Comparison of ENCODE assay signal across 8 cellular contexts in the genomic region with DNA sequence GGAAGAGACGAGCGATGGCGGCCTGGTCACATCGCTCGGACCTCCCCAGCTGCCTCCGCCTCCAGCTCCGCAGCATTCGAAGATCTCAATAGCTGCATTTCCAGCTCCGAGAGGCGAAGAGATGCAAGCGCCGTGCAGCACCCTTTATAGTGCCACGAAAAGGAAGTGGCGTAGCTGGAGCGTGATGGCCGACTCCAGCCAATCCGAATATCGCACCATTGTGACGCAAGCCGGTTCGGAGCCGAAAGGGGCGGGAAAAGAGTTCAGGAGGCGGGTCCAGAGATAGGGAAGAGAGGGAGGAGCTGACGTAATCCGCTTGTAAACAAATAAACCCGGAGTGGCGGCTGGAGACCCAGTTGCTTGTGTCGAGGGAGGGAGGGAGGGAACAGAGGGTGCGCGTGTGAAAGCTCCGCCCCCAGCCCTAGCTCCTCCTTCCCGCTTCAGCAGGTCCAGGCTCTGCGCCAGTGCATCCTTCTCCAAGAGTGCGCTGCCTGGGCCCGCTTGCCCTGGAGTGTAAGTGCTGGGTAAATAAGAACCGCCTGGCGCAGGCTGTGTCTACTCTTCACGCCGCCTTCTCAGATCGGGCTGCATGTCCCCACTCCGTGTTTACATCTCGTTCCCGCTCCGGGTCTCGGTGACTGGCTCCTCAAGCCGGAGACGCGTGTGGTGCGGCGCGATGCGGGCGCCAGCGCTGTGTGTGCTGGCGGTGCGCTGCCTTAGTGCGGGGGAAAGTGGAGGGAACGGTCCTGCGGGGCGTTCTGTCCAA. TPM values are rescaled to one million over a fixed set of nuclear protein-coding genes. Genes with fewer than 3 reads are reported as not detected.
DNase-seq lines count a peak whose midpoint lies in the region; ATAC-seq and TF ChIP-seq lines count a peak whose summit lies in the region.

A gene with protein sequence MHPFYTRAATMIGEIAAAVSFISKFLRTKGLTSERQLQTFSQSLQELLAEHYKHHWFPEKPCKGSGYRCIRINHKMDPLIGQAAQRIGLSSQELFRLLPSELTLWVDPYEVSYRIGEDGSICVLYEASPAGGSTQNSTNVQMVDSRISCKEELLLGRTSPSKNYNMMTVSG (minus strand): TSS at position 116 of the 766 bp plus-strand sequence. CDS start 311 bp downstream, outside the sequence.

- H3K4me3 ChIP-seq in left ventricle myocardium inferior, result peak within 1 kb of the TSS; percentile 97

- H3K4me3 Mint-ChIP-seq in progenitor cell of endocrine pancreas (ENCODE audit: low read depth), result peak within 1 kb of the TSS; percentile 90

- H3K27ac Mint-ChIP-seq in progenitor cell of endocrine pancreas, result peak within 1 kb of the TSS; percentile 100

- peaks cover 42% of the 10 kb centered on the region for H3K36me3 Mint-ChIP-seq in progenitor cell of endocrine pancreas (ENCODE audit: insufficient read depth)

- no peaks in the 10 kb centered on the region for H3K27me3 Mint-ChIP-seq in progenitor cell of endocrine pancreas

- peaks cover 35% of the 10 kb centered on the region for H3K36me3 ChIP-seq in left ventricle myocardium inferior

- TF ChIP-seq CTCF in left ventricle myocardium inferior (IDR thresholded peaks at IDR 0.05; ENCODE audit: borderline replicate concordance), result no peak
- TF ChIP-seq CTCF in progenitor cell of endocrine pancreas (IDR thresholded peaks at IDR 0.05; ENCODE audit: unreplicated experiment), result no peak

- no peaks in the 10 kb centered on the region for H3K9me3 ChIP-seq in left ventricle myocardium inferior (replicated peaks)

- intact Hi-C loops in left ventricle myocardium inferior (cut with micrococcal nuclease), result loop anchor here (5.0 to 10.0 kb wide), 2 partner anchors 96 to 419 kb away; no protein-coding TSS in a partner anchor

- ATAC-seq in GM18498 (IDR thresholded peaks at IDR 0.05; ENCODE audit: unreplicated experiment) (peak; percentile 79), HG02938 (IDR thresholded peaks at IDR 0.05; ENCODE audit: unreplicated experiment) (peak; percentile 77)

- DNase-seq in NCI-H187 (lab: John Stamatoyannopoulos, UW) (peak; percentile 99), T-helper 2 cell (peak; percentile 85 to 100 (median 98)), left ventricle myocardium inferior (peak; percentile 98), progenitor cell of endocrine pancreas (ENCODE audit: low spot score, unreplicated experiment) (peak; percentile 98), ureter (ENCODE audit: low spot score) (peak; percentile 100)

- H3K27me3 ChIP-seq in left ventricle myocardium inferior (ENCODE audit: low read depth), result no peaks in the 10 kb centered on the region

- no peaks in the 10 kb centered on the region for H3K9me3 Mint-ChIP-seq in progenitor cell of endocrine pancreas (ENCODE audit: low read depth)

- H3K27ac ChIP-seq in angular gyrus (ENCODE audit: low read depth, low read length) (peak within 1 kb of the TSS; percentile 98), left ventricle myocardium inferior (replicated peaks) (peak within 1 kb of the TSS; percentile 98)

- H3K4me1 ChIP-seq in left ventricle myocardium inferior, result peaks cover 60% of the 10 kb centered on the region

- H3K4me1 Mint-ChIP-seq in progenitor cell of endocrine pancreas (ENCODE audit: low read depth), result peaks cover 24% of the 10 kb centered on the region

RNA-seq across cellular contexts. Expression of the gene that starts here (rescaled TPM):
- 79.4 TPM for total RNA-seq in left ventricle myocardium inferior
- 162 and 164 TPM in 2 replicates for total RNA-seq in progenitor cell of endocrine pancreas
- 139 TPM for total RNA-seq in ureter

Comparison
In these comparisons a context has a peak if more than half of its experiments do, and no peak if none do; other contexts are left out.
1. Peak in every context shown above with its lines: DNase-seq, ATAC-seq, H3K4me3 ChIP-seq and H3K27ac ChIP-seq.